Comparison of ENCODE assay signal across 8 cellular contexts in genomic region chrX:107627792-107628661, GRCh38. TPM values are rescaled to one million over a fixed set of nuclear protein-coding genes. Genes with fewer than 3 reads are reported as not detected.
DNase-seq lines count a peak whose midpoint lies in the region; ATAC-seq and TF ChIP-seq lines count a peak whose summit lies in the region.

Gene PRPS1 (plus strand): TSS chrX:107628510. CDS start chrX:107628629, 119 bp downstream.

- no peaks in the 10 kb centered on the region for H3K27me3 Mint-ChIP-seq in Calu3 (ENCODE audit: unreplicated experiment)
- H3K27me3 Mint-ChIP-seq in endothelial cell (ENCODE audit: unreplicated experiment) = no peaks in the 10 kb centered on the region

- H3K9me2 ChIP-seq in OCI-LY1 (ENCODE audit: low read depth, low read length) = no peaks in the 10 kb centered on the region

- H3K27ac ChIP-seq in HUES64 (ENCODE audit: low read depth, low read length) (peak within 1 kb of the TSS; percentile 81), OCI-LY1 (ENCODE audit: low read depth, low read length, poor library complexity, severe bottlenecking) (peak within 1 kb of the TSS; percentile 72)

- H3K36me3 Mint-ChIP-seq in Calu3 (ENCODE audit: insufficient read depth, unreplicated experiment) = peaks cover 20% of the 10 kb centered on the region
- no peaks in the 10 kb centered on the region for H3K36me3 Mint-ChIP-seq in endothelial cell (ENCODE audit: low read depth, unreplicated experiment)

- no peak for TF ChIP-seq CTCF in Calu3 (IDR thresholded peaks at IDR 0.05; ENCODE audit: unreplicated experiment)
- TF ChIP-seq CTCF in OCI-LY1 (IDR thresholded peaks at IDR 0.05; ENCODE audit: low read length) = no peak
- TF ChIP-seq CTCF in endothelial cell (IDR thresholded peaks at IDR 0.05; ENCODE audit: unreplicated experiment) = no peak

- H3F3A ChIP-seq in OCI-LY1 (ENCODE audit: insufficient read depth, low read length) = no peaks in the 10 kb centered on the region

- H3K4me2 ChIP-seq in OCI-LY1 (ENCODE audit: low read length) = peak within 1 kb of the TSS; percentile 93

- H4K20me1 ChIP-seq in OCI-LY1 (ENCODE audit: insufficient read depth, low read length) = no peaks in the 10 kb centered on the region

- ATAC-seq in GM21447 (IDR thresholded peaks at IDR 0.05; ENCODE audit: unreplicated experiment) = peak; percentile 99

- no TSS peak for BruUV-seq in Calu3 (replicated peaks; lab: Mats Ljungman, UMichigan)

- H3K27me3 ChIP-seq in HUES64 (ENCODE audit: insufficient read depth, low read length) (no peaks in the 10 kb centered on the region), OCI-LY1 (ENCODE audit: insufficient read depth, low read length) (no peaks in the 10 kb centered on the region)

- intact Hi-C loops in Calu3 (cut with micrococcal nuclease; ENCODE audit: unreplicated experiment) = loop anchor here (2.0 to 10.0 kb wide), 2 partner anchors 85 to 603 kb away; no protein-coding TSS in a partner anchor

- H3K9ac ChIP-seq in HUES64 (ENCODE audit: low read depth, low read length) (peak within 1 kb of the TSS; percentile 93), OCI-LY1 (ENCODE audit: low read length) (peak within 1 kb of the TSS; percentile 87)

- H3K4me3 ChIP-seq in HUES64 (ENCODE audit: low read length) (peak within 1 kb of the TSS; percentile 97), OCI-LY1 (ENCODE audit: low read depth, low read length, poor library complexity, severe bottlenecking) (peak within 1 kb of the TSS; percentile 97)

- peak within 1 kb of the TSS; percentile 78 for H3K27ac Mint-ChIP-seq in Calu3 (ENCODE audit: unreplicated experiment)
- peak within 1 kb of the TSS; percentile 82 for H3K27ac Mint-ChIP-seq in endothelial cell (ENCODE audit: unreplicated experiment)

- DNase-seq in Calu3 = peak; percentile 90
- peak; percentile 82 for DNase-seq in activated CD8-positive, alpha-beta memory T cell treated with anti-CD3 and anti-CD28 coated beads, Interleukin-2, amount 50 U/mL, for 4 hours
- peak; percentile 76 for DNase-seq in endothelial cell (ENCODE audit: low spot score)
- peak; percentile 82 for DNase-seq in midbrain (lab: John Stamatoyannopoulos, UW)
- peak; percentile 60 to 75 for DNase-seq in stimulated activated CD8-positive, alpha-beta memory T cell treated with anti-CD3 and anti-CD28 coated beads, Interleukin-2, amount 100 ng/mL, for 1 hour (ENCODE audit: low read depth in 2 of 2)

- peak within 1 kb of the TSS; percentile 74 for H2AFZ ChIP-seq in OCI-LY1 (ENCODE audit: low read length)

- H3K36me3 ChIP-seq in HUES64 (ENCODE audit: insufficient read depth, low read length) (no peaks in the 10 kb centered on the region; the same call in 1 of the 2 replicates), OCI-LY1 (ENCODE audit: insufficient read depth, low read length) (peaks cover 10% of the 10 kb centered on the region; the same call in 1 of the 2 replicates)

- CTCF ChIA-PET in Calu3 (lab: Charles Lee) = interaction anchor here (0.6 to 1.5 kb wide), 8 partner anchors 12 to 629 kb away, joined by 3 to 10 read pairs (median 4); partner anchors contain the start of gene NCBP2L

- H3K4me1 Mint-ChIP-seq in Calu3 (ENCODE audit: low read depth, unreplicated experiment) = peaks cover 10% of the 10 kb centered on the region
- peaks cover 7% of the 10 kb centered on the region for H3K4me1 Mint-ChIP-seq in endothelial cell (ENCODE audit: unreplicated experiment)

- H3K4me1 ChIP-seq in HUES64 (ENCODE audit: insufficient read depth, low read length) (no peaks in the 10 kb centered on the region), OCI-LY1 (ENCODE audit: insufficient read depth, low read length, severe bottlenecking) (peaks cover 16% of the 10 kb centered on the region)

- peaks cover 39% of the 10 kb centered on the region for H3K79me2 ChIP-seq in OCI-LY1 (ENCODE audit: insufficient read depth, low read length)

- peak within 1 kb of the TSS; percentile 86 for H3K4me3 Mint-ChIP-seq in Calu3 (ENCODE audit: low read depth, unreplicated experiment)
- H3K4me3 Mint-ChIP-seq in endothelial cell (ENCODE audit: unreplicated experiment) = peak within 1 kb of the TSS; percentile 94

- 1% methylated on average over 35 of the region's 38 CpGs for WGBS in HUES64

- no peaks in the 10 kb centered on the region for H3K9me3 ChIP-seq in HUES64 (ENCODE audit: insufficient read depth, low read depth, low read length)
- no peaks in the 10 kb centered on the region for H3K9me3 ChIP-seq in OCI-LY1 (ENCODE audit: low read length)

- H3K9me3 Mint-ChIP-seq in Calu3 (ENCODE audit: low read depth, unreplicated experiment) (no peaks in the 10 kb centered on the region), endothelial cell (ENCODE audit: unreplicated experiment) (no peaks in the 10 kb centered on the region)

RNA-seq across cellular contexts. Expression of gene PRPS1, which starts in this region (rescaled TPM):
- 62.5 and 72.5 TPM in 2 replicates for total RNA-seq in Calu3 (2022)
- 75.5 TPM for polyA plus RNA-seq in HUES64 (2013, experiment 1 of 2)
- polyA plus RNA-seq in HUES64 (2013, experiment 2 of 2) = 76.0 TPM
- total RNA-seq in endothelial cell (ENCODE audit: unreplicated experiment) = 41.0 TPM

Comparison
In these comparisons a context has a peak if more than half of its experiments do, and no peak if none do; other contexts are left out.
1. Peak in every context shown above with its lines: DNase-seq, ATAC-seq, H3K4me3 ChIP-seq and H3K27ac ChIP-seq.